ENCODE assay signal across 13 cellular contexts in genomic region chr9:135128035-135128670, GRCh38. TPM values are rescaled to one million over a fixed set of nuclear protein-coding genes. Genes with fewer than 3 reads are reported as not detected.
"Had no signal": no experiment of that assay in that cellular context is flagged by ENCODE, and none has a peak within 500 bp of the region (broad histone marks: within the 10 kb centered on the region; RNA-seq: fewer than 3 reads in every experiment).

No MANE protein-coding gene starts in this region.

- H3K4me1 ChIP-seq: testis had no signal

- H3K9me3 ChIP-seq: testis had no signal

- ATAC-seq: activated CD8-positive, alpha-beta memory T cell treated with anti-CD3 and anti-CD28 coated beads, Interleukin-2, amount 10 ng/mL, durations not matched to agents 7 days and 5 days; left colon; natural killer cell treated with Interleukin-12 subunit alpha and Interleukin-12 subunit beta and Interleukin-15 and Interleukin-18, amount 100 ng/mL, for 72 hours; stimulated activated naive CD8-positive, alpha-beta T cell treated with anti-CD3 and anti-CD28 coated beads, Interleukin-15, Interleukin-2, amounts not matched to agents 100 U/mL and 50 U/mL, for 24 hours had no signal

- H3K4me3 ChIP-seq: dorsolateral prefrontal cortex, testis had no signal

- DNase-seq: activated CD4-positive, alpha-beta T cell treated with anti-CD3 and anti-CD28 coated beads, Interleukin-2, amount 50 U/mL, for 48 hours; activated CD4-positive, CD25-positive, alpha-beta regulatory T cell treated with anti-CD3 and anti-CD28 coated beads, Interleukin-2, amount 50 U/mL, for 72 hours; activated CD8-positive, alpha-beta memory T cell treated with anti-CD3 and anti-CD28 coated beads, Interleukin-2, amount 10 ng/mL, durations not matched to agents 7 days and 5 days; activated effector memory CD4-positive, alpha-beta T cell treated with Interleukin-2 at 50 U/mL for 16 hours; activated T-cell treated with anti-CD3 and anti-CD28 coated beads, Interleukin-2, amount 50 U/mL, for 24 hours; dorsolateral prefrontal cortex; immature natural killer cell; left colon; stimulated activated CD4-positive, alpha-beta T cell treated with anti-CD3 and anti-CD28 coated beads, Interleukin-2, amount 100 ng/mL, for 48 hours; stimulated activated naive CD8-positive, alpha-beta T cell treated with anti-CD3 and anti-CD28 coated beads, Interleukin-15, Interleukin-2, amounts not matched to agents 100 U/mL and 50 U/mL, for 24 hours; T-helper 2 cell; testis had no signal

- H3K27me3 ChIP-seq: dorsolateral prefrontal cortex, testis had no signal

- H3K27ac ChIP-seq: testis had no signal

RNA-seq across cellular contexts. Expression of gene OLFM1, which starts 40.7 kb away (rescaled TPM):
- total RNA-seq: natural killer cell treated with Interleukin-12 subunit alpha and Interleukin-12 subunit beta and Interleukin-15 and Interleukin-18, amount 100 ng/mL, for 72 hours had no signal
- polyA plus RNA-seq: immature natural killer cell had no signal
